9 cellular contexts compared by ENCODE assay signal in the genomic region with DNA sequence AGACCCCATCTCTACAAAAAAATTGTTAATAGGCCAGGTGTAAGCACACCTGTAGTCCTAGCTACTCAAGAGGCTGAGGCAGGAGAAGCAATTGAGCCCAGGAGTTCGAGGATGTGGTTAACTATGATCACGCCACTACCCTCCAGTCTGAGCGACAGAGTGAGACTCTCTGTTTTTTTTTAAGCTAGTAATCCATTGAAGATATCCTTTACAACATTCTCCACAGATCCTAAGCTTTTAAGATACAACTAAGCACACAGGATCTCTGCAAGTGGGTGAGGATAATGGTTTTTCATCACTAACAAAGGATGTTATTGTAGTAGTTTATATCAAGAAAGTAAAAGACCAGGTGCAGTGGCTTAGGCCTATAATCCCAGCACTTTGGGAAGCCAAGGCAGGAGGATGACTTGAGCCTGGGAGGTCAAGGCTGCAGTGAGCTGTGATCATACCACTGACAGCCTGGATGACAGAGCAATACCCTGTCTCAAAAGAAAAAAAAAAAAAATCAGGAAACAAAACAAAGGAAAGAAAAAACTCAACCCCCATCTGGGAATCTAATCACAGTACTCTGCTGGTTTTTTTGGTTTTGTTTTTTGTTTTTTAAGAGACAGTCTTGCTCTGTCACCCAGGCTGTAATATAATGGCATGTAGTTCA.
DNase-seq lines count a peak whose midpoint lies in the region; ATAC-seq, FAIRE-seq and TF ChIP-seq lines count a peak whose summit lies in the region.
"Had no signal": no experiment of that assay in that cellular context is flagged by ENCODE, and none has a peak within 500 bp of the region (broad histone marks: within the 10 kb centered on the region; RNA-seq: fewer than 3 reads in every experiment).

No MANE protein-coding gene starts in this region.

- H3K4me3 Mint-ChIP-seq in IgD-negative memory B cell (peak overlapping the region in 2 of 4 donors; percentile 77 to 79), osteocyte (ENCODE audit: unreplicated experiment) (no peak overlapping the region)

- H3K9me3 ChIP-seq in DND-41 (ENCODE audit: insufficient read depth, low read length, severe bottlenecking), result no peaks in the 10 kb centered on the region
- no peaks in the 10 kb centered on the region for H3K9me3 ChIP-seq in GM12878 (replicated peaks; ENCODE audit: control insufficient read depth, insufficient read depth, low read length)

- H3K79me2 ChIP-seq in DND-41 (ENCODE audit: insufficient read depth, low read length) (no peaks in the 10 kb centered on the region), GM12878 (ENCODE audit: control insufficient read depth, insufficient read depth, low read length) (peaks cover 42% of the 10 kb centered on the region)

- in situ Hi-C loops in GM12878 (cut with MboI), result no loop called here

- no peak for TF ChIP-seq RAD21 in GM12878 (IDR thresholded peaks at IDR 0.05; ENCODE audit: insufficient read depth, low read depth, low read length)

- H3K27me3 ChIP-seq in DND-41 (ENCODE audit: insufficient read depth, low read length, poor library complexity), result no peaks in the 10 kb centered on the region
- H3K27me3 ChIP-seq in GM12878 (replicated peaks in 1 of 2; ENCODE audit: control insufficient read depth in 2 of 2, insufficient read depth in 2 of 2, low read length in 1 of 2), result no peaks in the 10 kb centered on the region

- H3K36me3 Mint-ChIP-seq in IgD-negative memory B cell (peaks cover 9% of the 10 kb centered on the region), osteocyte (ENCODE audit: unreplicated experiment) (peaks cover 21% of the 10 kb centered on the region)

- H3K27ac ChIP-seq in DND-41 (ENCODE audit: low read length), result peak overlapping the region; percentile 31; the same call in 1 of the 2 replicates
- H3K27ac ChIP-seq in GM12878 (ENCODE audit: control insufficient read depth, insufficient read depth), result peak overlapping the region; percentile 65
- H3K27ac ChIP-seq: epithelial cell of prostate had no signal

- WGBS in GM12878 (ENCODE audit: insufficient coverage, insufficient replicate concordance, low lambda C conversion rate, missing lambda C conversion rate), result 2% methylated on average over 3 of the region's 3 CpGs

- peak; percentile 79 for ATAC-seq in DND-41 (ENCODE audit: insufficient read depth, low read depth)
- ATAC-seq in GM12878, result peak; percentile 43
- ATAC-seq: SK-N-SH treated with all-trans-retinoic acid at 6 μM for 48 hours had no signal

- CTCF ChIA-PET in GM12878 (lab: Yijun Ruan, JAX), result interaction anchor here (0.7 to 2.5 kb wide), 10 partner anchors 11 to 197 kb away, joined by 3 to 14 read pairs (median 6); no protein-coding TSS in a partner anchor

- TF ChIP-seq EP300 in GM12878 (IDR thresholded peaks at IDR 0.05; ENCODE audit: borderline replicate concordance in 1 of 2, control insufficient read depth in 1 of 2, low read depth in 2 of 2, low read length in 2 of 2), result no peak

- H3K4me1 Mint-ChIP-seq in IgD-negative memory B cell (peaks cover 32 to 57% (median 43%) of the 10 kb centered on the region in 3 donors), osteocyte (ENCODE audit: unreplicated experiment) (peaks cover 30% of the 10 kb centered on the region)

- no peak for FAIRE-seq in GM12878 (lab: Jason Lieb, UNC)

- no TSS peak for BruUV-seq in GM12878 (replicated peaks; lab: Mats Ljungman, UMichigan)

- no peak overlapping the region for H2AFZ ChIP-seq in DND-41 (ENCODE audit: low read depth, low read length)
- no peak overlapping the region; the same call in 1 of the 2 replicates for H2AFZ ChIP-seq in GM12878 (ENCODE audit: control insufficient read depth, low read depth, low read length)

- H3K4me2 ChIP-seq in DND-41 (ENCODE audit: insufficient read depth, low read length) (no peak overlapping the region), GM12878 (ENCODE audit: control insufficient read depth, insufficient read depth) (peak overlapping the region; percentile 72)

- H3K27me3 Mint-ChIP-seq in IgD-negative memory B cell (no peaks in the 10 kb centered on the region), osteocyte (ENCODE audit: unreplicated experiment) (no peaks in the 10 kb centered on the region)

- H3K4me1 ChIP-seq in DND-41 (ENCODE audit: insufficient read depth, low read length), result peaks cover 10% of the 10 kb centered on the region
- peaks cover 54% of the 10 kb centered on the region for H3K4me1 ChIP-seq in GM12878 (ENCODE audit: control insufficient read depth, insufficient read depth, low read length)

- no peak overlapping the region for H3K9ac ChIP-seq in DND-41 (ENCODE audit: low read depth, low read length)
- peak overlapping the region; percentile 35 for H3K9ac ChIP-seq in GM12878 (ENCODE audit: control insufficient read depth, insufficient read depth, low read length)

- TF ChIP-seq POLR2A in GM12878 (IDR thresholded peaks at IDR 0.05; ENCODE audit: low read depth, low read length), result no peak

- TF ChIP-seq CTCF in DND-41 (IDR thresholded peaks at IDR 0.05; ENCODE audit: borderline replicate concordance, extremely low read depth, low read length, poor library complexity, severe bottlenecking), result no peak
- no peak for TF ChIP-seq CTCF in GM12878 (IDR thresholded peaks at IDR 0.05 in 2 of 3, conservative IDR thresholded peaks at IDR 0.05 in 1 of 3; ENCODE audit: control insufficient read depth in 2 of 3, extremely low read depth in 1 of 3, insufficient read depth in 1 of 3, low read depth in 3 of 3, low read length in 3 of 3)
- TF ChIP-seq CTCF in osteocyte (IDR thresholded peaks at IDR 0.05), result no peak

- POLR2A ChIA-PET in GM12878 (lab: Charles Lee), result interaction anchor here (0.6 to 4.2 kb wide), 8 partner anchors 10 to 131 kb away, joined by 3 to 40 read pairs (median 4); no protein-coding TSS in a partner anchor

- RAD21 ChIA-PET in GM12878 (lab: Charles Lee; ENCODE audit: unreplicated experiment), result interaction anchor here (1.1 to 19.1 kb wide), 7 partner anchors 8 to 89 kb away, joined by 3 to 384 read pairs (median 6); no protein-coding TSS in a partner anchor

- H3K4me3 ChIP-seq in DND-41 (ENCODE audit: low read depth in 1 of 2, low read length in 2 of 2) (no peak overlapping the region), GM12878 (no peak overlapping the region; the same call in 1 of the 2 replicates)

- intact Hi-C loops in GM12878 (cut with micrococcal nuclease; ENCODE audit: unreplicated experiment), result no loop called here

- peaks cover 10% of the 10 kb centered on the region; the same call in 1 of the 2 replicates for H4K20me1 ChIP-seq in DND-41 (ENCODE audit: insufficient read depth, low read length)
- no peaks in the 10 kb centered on the region for H4K20me1 ChIP-seq in GM12878 (ENCODE audit: control insufficient read depth, insufficient read depth)

- H3K27ac Mint-ChIP-seq in IgD-negative memory B cell (peak overlapping the region in 2 of 3 donors; percentile 59 to 83), osteocyte (ENCODE audit: unreplicated experiment) (peak overlapping the region; percentile 38)

- H3K36me3 ChIP-seq in DND-41 (ENCODE audit: insufficient read depth, low read length) (peaks cover 7% of the 10 kb centered on the region; the same call in 1 of the 2 replicates), GM12878 (ENCODE audit: control insufficient read depth in 2 of 2, insufficient read depth in 2 of 2, low read length in 1 of 2) (no peaks in the 10 kb centered on the region; a peak in 2 of 4 replicates)

- peak; percentile 36 for DNase-seq in DND-41
- no peak for DNase-seq in GM12878 (ENCODE audit: low read depth, low spot score)
- no peak for DNase-seq in osteocyte (ENCODE audit: extremely low spot score, unreplicated experiment)
- no peak for DNase-seq in NCI-H2081 (lab: John Stamatoyannopoulos, UW)
- no peak for DNase-seq in AML-193 (lab: John Stamatoyannopoulos, UW)
- DNase-seq in NCI-H2196 treated with DMSO at 0.1 percent for 48 hours (lab: John Stamatoyannopoulos, UW; ENCODE audit: unreplicated experiment), result no peak

- H3K9me3 Mint-ChIP-seq in IgD-negative memory B cell, result no peaks in the 10 kb centered on the region
- H3K9me3 Mint-ChIP-seq in osteocyte (ENCODE audit: unreplicated experiment), result no peaks in the 10 kb centered on the region

- SMC1A ChIA-PET in GM12878 (lab: Charles Lee; ENCODE audit: uncharacterized antibody, unreplicated experiment), result interaction anchor here (0.8 to 19.5 kb wide), 18 partner anchors 13 to 111 kb away, joined by 3 to 587 read pairs (median 4); no protein-coding TSS in a partner anchor

TF ChIP-seq in GM12878, 131 proteins besides CTCF, POLR2A, EP300 and RAD21 (continues in another document):
- TF ChIP-seq HDGF (IDR thresholded peaks at IDR 0.05) (no peak), MXI1 (IDR thresholded peaks at IDR 0.05; ENCODE audit: low read depth, low read length) (no peak), MTA3 (IDR thresholded peaks at IDR 0.05; ENCODE audit: borderline replicate concordance, low read length) (no peak), SMAD1 (IDR thresholded peaks at IDR 0.05; ENCODE audit: low read depth, partially characterized antibody) (no peak), HDAC6 (IDR thresholded peaks at IDR 0.05; ENCODE audit: unreplicated experiment) (no peak), SIX5 (IDR thresholded peaks at IDR 0.05; ENCODE audit: low read depth, low read length, severe bottlenecking) (no peak), TCF12 (IDR thresholded peaks at IDR 0.05; ENCODE audit: low read depth, low read length) (0 out of 2 replicates have a peak, but pooled peaks have one; percentile 15), KAT2A (conservative IDR thresholded peaks at IDR 0.05; ENCODE audit: control insufficient read depth, low read depth, low read length) (no peak), DPF2 (IDR thresholded peaks at IDR 0.05) (no peak), ATF2 (IDR thresholded peaks at IDR 0.05; ENCODE audit: low read length) (no peak), WRNIP1 (IDR thresholded peaks at IDR 0.05; ENCODE audit: borderline replicate concordance, low read depth, low read length) (no peak), TAF1 (IDR thresholded peaks at IDR 0.05; ENCODE audit: borderline replicate concordance, low read depth, low read length) (no peak), RAD51 (IDR thresholded peaks at IDR 0.05) (no peak)
